In the genomic region with DNA sequence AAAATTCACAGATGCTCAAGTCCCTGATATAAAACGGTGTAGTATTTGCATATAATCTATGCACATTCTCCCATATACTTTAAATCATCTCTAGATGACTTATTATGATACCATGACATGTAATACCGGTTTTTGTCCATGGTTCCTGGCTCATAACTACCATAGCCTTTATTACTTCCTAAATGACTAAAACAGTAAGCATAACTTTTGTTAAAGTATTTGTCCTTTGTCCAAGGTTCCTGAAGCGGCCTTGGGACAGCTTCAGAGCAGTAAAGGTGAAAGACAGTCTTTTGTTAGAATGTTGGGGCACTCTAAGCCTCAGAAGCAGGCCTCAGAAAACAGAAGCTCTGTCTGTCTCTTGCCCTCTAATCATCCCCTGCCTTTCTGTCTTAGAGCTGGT, we compare ENCODE assay signal across 15 cellular contexts. TPM values are rescaled to one million over a fixed set of nuclear protein-coding genes. Genes with fewer than 3 reads are reported as not detected.
DNase-seq lines count a peak whose midpoint lies in the region; ATAC-seq, FAIRE-seq and TF ChIP-seq lines count a peak whose summit lies in the region.
"Had no signal": no experiment of that assay in that cellular context is flagged by ENCODE, and none has a peak within 500 bp of the region (broad histone marks: within the 10 kb centered on the region; RNA-seq: fewer than 3 reads in every experiment).

No MANE protein-coding gene starts in this region.

- H3K36me3 Mint-ChIP-seq in stimulated activated naive CD8-positive, alpha-beta T cell treated with anti-CD3 and anti-CD28 coated beads, Interleukin-15, Interleukin-2, amounts not matched to agents 100 ng/mL and 50 ng/mL, for 24 hours (ENCODE audit: low read depth) = peaks cover 41% of the 10 kb centered on the region
- H3K36me3 Mint-ChIP-seq in glutamatergic neuron (ENCODE audit: unreplicated experiment) (no peaks in the 10 kb centered on the region), type B pancreatic cell (peaks cover 20% of the 10 kb centered on the region)
- H3K36me3 Mint-ChIP-seq: naive B cell had no signal

- no peak for DNase-seq in stimulated activated naive CD8-positive, alpha-beta T cell treated with anti-CD3 and anti-CD28 coated beads, Interleukin-15, amount 100 ng/mL, for 72 hours
- no peak for DNase-seq in glutamatergic neuron
- no peak for DNase-seq in type B pancreatic cell (ENCODE audit: extremely low spot score, unreplicated experiment)
- no peak for DNase-seq in testis
- no peak for DNase-seq in RCC 7860 (ENCODE audit: low spot score)
- DNase-seq: activated CD4-positive, alpha-beta memory T cell treated with anti-CD3 and anti-CD28 coated beads for 36 hours; AML-193; colonic mucosa; Karpas-422; left ventricle myocardium superior; naive B cell had no signal

- H3K9me3 ChIP-seq in testis = no peaks in the 10 kb centered on the region
- H3K9me3 ChIP-seq: ascending aorta, colonic mucosa had no signal

- WGBS in testis, 2 donors = 54 to 58% methylated on average over 3 of the region's 3 CpGs

- intact Hi-C loops in testis (cut with DNase I; ENCODE audit: low total_unique reads) = no loop called here

- FAIRE-seq in RCC 7860 (lab: Jason Lieb, UNC) = no peak

- peaks cover 73% of the 10 kb centered on the region for H3K4me1 Mint-ChIP-seq in stimulated activated naive CD8-positive, alpha-beta T cell treated with anti-CD3 and anti-CD28 coated beads, Interleukin-15, Interleukin-2, amounts not matched to agents 100 ng/mL and 50 ng/mL, for 24 hours (ENCODE audit: low read depth)
- H3K4me1 Mint-ChIP-seq in stimulated activated naive CD8-positive, alpha-beta T cell treated with anti-CD3 and anti-CD28 coated beads, Interleukin-15, amount 100 ng/mL, for 72 hours = peaks cover 57% of the 10 kb centered on the region
- H3K4me1 Mint-ChIP-seq in glutamatergic neuron (ENCODE audit: low read depth, unreplicated experiment) (peaks cover 15% of the 10 kb centered on the region), type B pancreatic cell (ENCODE audit: unreplicated experiment) (peaks cover 30% of the 10 kb centered on the region)

- TF ChIP-seq CTCF in VCaP (conservative IDR thresholded peaks at IDR 0.05) (no peak), glutamatergic neuron (IDR thresholded peaks at IDR 0.05; ENCODE audit: partially characterized antibody, unreplicated experiment) (no peak), type B pancreatic cell (conservative IDR thresholded peaks at IDR 0.05) (no peak), testis (IDR thresholded peaks at IDR 0.05) (no peak)

- H3K4me3 ChIP-seq in testis = no peak overlapping the region
- H3K4me3 ChIP-seq: ascending aorta, colonic mucosa had no signal

- no peaks in the 10 kb centered on the region for H3K27me3 ChIP-seq in testis
- H3K27me3 ChIP-seq: ascending aorta, colonic mucosa had no signal

- no peaks in the 10 kb centered on the region for H3K9me3 Mint-ChIP-seq in stimulated activated naive CD8-positive, alpha-beta T cell treated with anti-CD3 and anti-CD28 coated beads, Interleukin-15, Interleukin-2, amounts not matched to agents 100 ng/mL and 50 ng/mL, for 24 hours
- no peaks in the 10 kb centered on the region for H3K9me3 Mint-ChIP-seq in stimulated activated naive CD8-positive, alpha-beta T cell treated with anti-CD3 and anti-CD28 coated beads, Interleukin-15, amount 100 ng/mL, for 72 hours
- H3K9me3 Mint-ChIP-seq in glutamatergic neuron (ENCODE audit: unreplicated experiment) (peaks cover 6% of the 10 kb centered on the region), type B pancreatic cell (no peaks in the 10 kb centered on the region)
- H3K9me3 Mint-ChIP-seq: activated CD4-positive, alpha-beta memory T cell treated with anti-CD3 and anti-CD28 coated beads for 36 hours; naive B cell had no signal

- H3K27me3 Mint-ChIP-seq in stimulated activated naive CD8-positive, alpha-beta T cell treated with anti-CD3 and anti-CD28 coated beads, Interleukin-15, Interleukin-2, amounts not matched to agents 100 ng/mL and 50 ng/mL, for 24 hours = no peaks in the 10 kb centered on the region
- no peaks in the 10 kb centered on the region for H3K27me3 Mint-ChIP-seq in stimulated activated naive CD8-positive, alpha-beta T cell treated with anti-CD3 and anti-CD28 coated beads, Interleukin-15, amount 100 ng/mL, for 72 hours
- peaks cover 5% of the 10 kb centered on the region for H3K27me3 Mint-ChIP-seq in glutamatergic neuron (ENCODE audit: unreplicated experiment)
- H3K27me3 Mint-ChIP-seq in type B pancreatic cell = no peaks in the 10 kb centered on the region
- H3K27me3 Mint-ChIP-seq: activated CD4-positive, alpha-beta memory T cell treated with anti-CD3 and anti-CD28 coated beads for 36 hours; naive B cell had no signal

- no peak overlapping the region for H3K27ac Mint-ChIP-seq in stimulated activated naive CD8-positive, alpha-beta T cell treated with anti-CD3 and anti-CD28 coated beads, Interleukin-15, Interleukin-2, amounts not matched to agents 100 ng/mL and 50 ng/mL, for 24 hours
- peak overlapping the region in 1 of 2 donors; percentile 68 for H3K27ac Mint-ChIP-seq in stimulated activated naive CD8-positive, alpha-beta T cell treated with anti-CD3 and anti-CD28 coated beads, Interleukin-15, amount 100 ng/mL, for 72 hours
- H3K27ac Mint-ChIP-seq in glutamatergic neuron (ENCODE audit: unreplicated experiment) (peak overlapping the region; percentile 82), type B pancreatic cell (no peak overlapping the region)
- H3K27ac Mint-ChIP-seq: activated CD4-positive, alpha-beta memory T cell treated with anti-CD3 and anti-CD28 coated beads for 36 hours had no signal

- H3K4me1 ChIP-seq in testis = peaks cover 23% of the 10 kb centered on the region

- peak overlapping the region; percentile 40 for H3K4me3 Mint-ChIP-seq in stimulated activated naive CD8-positive, alpha-beta T cell treated with anti-CD3 and anti-CD28 coated beads, Interleukin-15, Interleukin-2, amounts not matched to agents 100 ng/mL and 50 ng/mL, for 24 hours
- peak overlapping the region in 1 of 2 donors; percentile 83 for H3K4me3 Mint-ChIP-seq in stimulated activated naive CD8-positive, alpha-beta T cell treated with anti-CD3 and anti-CD28 coated beads, Interleukin-15, amount 100 ng/mL, for 72 hours
- H3K4me3 Mint-ChIP-seq in glutamatergic neuron (ENCODE audit: unreplicated experiment) (no peak overlapping the region), type B pancreatic cell (peak overlapping the region; percentile 41)

- no peaks in the 10 kb centered on the region for H3K36me3 ChIP-seq in testis (ENCODE audit: low read depth, missing control alignments)
- H3K36me3 ChIP-seq: colonic mucosa had no signal

- peak overlapping the region; percentile 93 for H3K27ac ChIP-seq in VCaP
- peak overlapping the region in 1 of 2 donors; percentile 25 for H3K27ac ChIP-seq in testis
- H3K27ac ChIP-seq: ascending aorta, colonic mucosa had no signal

- ATAC-seq in stimulated activated naive CD8-positive, alpha-beta T cell treated with anti-CD3 and anti-CD28 coated beads, Interleukin-15, amount 100 ng/mL, for 72 hours = no peak
- no peak for ATAC-seq in GM18909 (IDR thresholded peaks at IDR 0.05; ENCODE audit: poor library complexity, unreplicated experiment)
- ATAC-seq: left ventricle myocardium superior had no signal

- TF ChIP-seq POLR2A in testis (IDR thresholded peaks at IDR 0.05) = no peak

RNA-seq across cellular contexts. Expression of gene CRCP, which starts 4.0 kb away (rescaled TPM):
- total RNA-seq in glutamatergic neuron (ENCODE audit: unreplicated experiment) (29.1 TPM), type B pancreatic cell (ENCODE audit: low replicate concordance) (28.6 and 29.0 TPM in 2 replicates), testis (10 to 100 TPM; 39.4 to 48.6 TPM)
- 23.7 TPM for polyA plus RNA-seq in testis (ENCODE audit: insufficient read depth, low read depth, low replicate concordance)

RNA-seq across cellular contexts. Expression of gene ASL, which starts 43.0 kb away (rescaled TPM):
- total RNA-seq in glutamatergic neuron (ENCODE audit: unreplicated experiment) (26.6 TPM), type B pancreatic cell (ENCODE audit: low replicate concordance) (35.1 and 35.5 TPM in 2 replicates), testis (10 to 100 TPM; 12.0 to 15.9 TPM)
- 9.5 TPM for polyA plus RNA-seq in testis (ENCODE audit: insufficient read depth, low read depth, low replicate concordance)
